Comparison of ENCODE assay signal across 8 cellular contexts in the genomic region with DNA sequence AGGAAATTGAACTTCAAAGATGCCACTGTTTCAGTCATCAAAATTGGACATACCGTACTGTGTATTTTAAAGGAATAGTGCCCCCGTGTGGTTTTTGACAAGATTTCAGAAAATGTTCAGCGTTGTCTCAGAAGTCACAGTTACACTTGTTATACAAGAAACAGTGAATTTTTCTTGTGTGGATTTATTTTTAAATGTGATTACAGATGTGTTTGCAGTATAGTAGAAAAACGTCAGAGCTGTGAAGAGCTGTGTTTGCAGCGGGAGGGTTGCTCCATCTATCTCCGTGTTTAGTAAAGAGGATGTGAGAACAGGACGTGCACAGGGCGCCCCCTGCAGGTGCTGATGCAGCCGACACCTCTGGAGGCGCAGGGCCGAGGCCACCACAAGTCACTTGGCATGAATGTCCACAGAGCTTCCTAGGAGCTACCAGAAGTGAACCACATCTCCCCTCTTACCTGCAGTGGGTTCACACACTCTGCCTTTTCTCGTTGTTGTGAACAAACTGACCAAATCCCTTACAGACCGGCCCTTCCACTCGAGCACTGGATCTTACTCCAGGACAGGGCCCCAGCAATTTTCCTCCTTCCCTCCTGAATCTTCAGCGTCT.
DNase-seq lines count a peak whose midpoint lies in the region; ATAC-seq lines count a peak whose summit lies in the region.

No MANE protein-coding gene starts in this region.

- ATAC-seq in GM18909 (IDR thresholded peaks at IDR 0.05; ENCODE audit: poor library complexity, unreplicated experiment) (peak; percentile 89), HG03175 (IDR thresholded peaks at IDR 0.05; ENCODE audit: unreplicated experiment) (peak; percentile 94)
- peak; percentile 82 for ATAC-seq in central memory CD8-positive, alpha-beta T cell (replicated peaks; ENCODE audit: extremely low read depth, poor library complexity, severe bottlenecking)

- H3K27ac Mint-ChIP-seq in central memory CD8-positive, alpha-beta T cell (ENCODE audit: low read depth) = peak overlapping the region; percentile 47

- H3K4me1 Mint-ChIP-seq in central memory CD8-positive, alpha-beta T cell = peaks cover 11% of the 10 kb centered on the region

- peaks cover 18% of the 10 kb centered on the region for H3K27me3 Mint-ChIP-seq in central memory CD8-positive, alpha-beta T cell

- DNase-seq in AML-193 (lab: John Stamatoyannopoulos, UW) (peak; percentile 87 to 93), NCI-H2227 treated with DMSO at 0.1 percent for 48 hours (lab: John Stamatoyannopoulos, UW) (peak; percentile 96), kidney glomerular epithelial cell (lab: John Stamatoyannopoulos, UW) (peak; percentile 76)
- peak; percentile 42 to 57 (median 53) for DNase-seq in activated CD4-positive, CD25-positive, alpha-beta regulatory T cell (lab: John Stamatoyannopoulos, UW)
- DNase-seq in central memory CD8-positive, alpha-beta T cell (ENCODE audit: low spot score in 2 of 2) = peak; percentile 62 to 76
- DNase-seq in stimulated activated CD4-positive, alpha-beta T cell treated with anti-CD3 and anti-CD28 coated beads, Interleukin-1b, Interleukin-23, amount 100 ng/mL, for 48 hours = peak; percentile 76

- H3K36me3 Mint-ChIP-seq in central memory CD8-positive, alpha-beta T cell (ENCODE audit: insufficient read depth) = peaks cover 2% of the 10 kb centered on the region

- peak overlapping the region; percentile 66 for H3K4me3 Mint-ChIP-seq in central memory CD8-positive, alpha-beta T cell

- no peaks in the 10 kb centered on the region for H3K9me3 Mint-ChIP-seq in central memory CD8-positive, alpha-beta T cell

Comparison
In these comparisons a context has a peak if more than half of its experiments do, and no peak if none do; other contexts are left out.
1. Peak in every context shown above with its lines: DNase-seq and ATAC-seq.